Comparison of ENCODE assay signal across 1 cellular context in the genomic region with DNA sequence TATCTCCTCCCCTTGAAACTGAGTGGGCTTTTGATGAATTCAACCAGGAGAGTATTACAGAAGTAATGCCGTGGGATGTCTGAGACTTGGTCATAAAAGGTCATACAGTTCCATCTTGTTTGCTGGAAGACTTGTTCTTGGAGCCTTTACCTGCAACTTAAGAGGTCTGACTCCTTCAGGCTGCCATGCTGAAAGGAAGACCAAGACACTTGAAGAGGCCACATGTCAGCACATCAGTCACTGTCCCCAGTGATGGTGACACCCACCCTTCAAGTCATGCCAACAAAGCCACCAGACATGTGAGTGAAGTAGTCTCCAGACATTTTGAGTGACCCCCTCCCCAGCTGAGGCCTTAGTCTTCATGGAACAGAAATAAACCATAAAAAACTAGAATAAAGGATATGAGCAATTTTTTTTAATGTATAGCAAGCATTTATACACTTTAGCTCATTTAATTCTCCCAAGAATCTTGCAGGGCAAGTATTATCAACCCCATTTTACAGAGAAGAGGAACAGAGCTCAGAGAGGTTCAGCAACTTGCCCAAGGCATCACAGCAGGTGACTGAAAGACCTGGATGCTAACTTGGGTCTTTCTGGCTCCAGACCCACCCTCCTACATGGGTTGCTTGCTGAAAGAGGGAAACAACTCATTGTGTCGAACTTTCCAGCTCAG.
A peak's percentile ranks its signal among the peaks of the same experiment; 100 is the strongest.
TF ChIP-seq lines count a peak whose summit lies in the region.

No MANE protein-coding gene starts in this region.

TF ChIP-seq in GM12878, 131 proteins besides CTCF, POLR2A, EP300 and RAD21:
- TF ChIP-seq PKNOX1 (IDR thresholded peaks at IDR 0.05) = peak; percentile 31; the same call in 1 of the 2 replicates
- no peak for TF ChIP-seq EGR1 (IDR thresholded peaks at IDR 0.05; ENCODE audit: borderline replicate concordance in 1 of 2, low read depth in 2 of 2, low read length in 2 of 2)
- TF ChIP-seq YY1 (IDR thresholded peaks at IDR 0.05; ENCODE audit: low read depth, low read length) = peak; percentile 57; the same call in 1 of the 2 replicates
- no peak for TF ChIP-seq MYC (IDR thresholded peaks at IDR 0.05; ENCODE audit: insufficient read depth, insufficient read length, insufficient replicate concordance, low read length, severe bottlenecking)
